In the genomic region with DNA sequence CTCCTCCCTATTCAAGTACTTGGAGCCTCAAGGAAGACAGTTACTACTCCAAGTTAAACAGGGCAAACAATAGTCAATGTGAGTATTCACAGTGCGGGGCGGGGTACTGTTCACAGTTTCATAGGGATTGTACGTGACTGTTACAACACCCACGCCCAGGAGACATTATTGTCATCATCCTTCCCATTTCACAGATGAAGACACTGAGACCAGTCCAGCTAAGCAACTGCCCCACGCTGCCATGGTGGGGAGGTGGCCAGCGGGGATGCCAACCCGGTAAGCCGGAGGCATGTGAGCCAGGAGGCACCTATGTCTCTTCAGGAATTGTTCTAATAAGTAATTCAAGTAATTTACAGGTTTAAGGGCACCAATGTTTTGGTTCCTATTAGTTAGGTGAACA, we compare ENCODE assay signal across 8 cellular contexts. TPM values are rescaled to one million over a fixed set of nuclear protein-coding genes. Genes with fewer than 3 reads are reported as not detected.
DNase-seq lines count a peak whose midpoint lies in the region; ATAC-seq and TF ChIP-seq lines count a peak whose summit lies in the region.

No MANE protein-coding gene starts in this region.

- CTCF ChIA-PET in activated CD8-positive, alpha-beta T cell treated with anti-CD3 and anti-CD28 coated beads for 36 hours (lab: Charles Lee) = interaction anchor here (1.0 kb wide), 1 partner anchor 11 kb away, joined by 3 read pairs; no protein-coding TSS in a partner anchor

- no peak for DNase-seq in activated naive CD4-positive, alpha-beta T cell treated with anti-CD3 and anti-CD28 coated beads, Interleukin-2, amount 50 U/mL, for 16 hours
- DNase-seq in activated CD8-positive, alpha-beta T cell treated with anti-CD3 and anti-CD28 coated beads for 36 hours = no peak
- no peak for DNase-seq in iPS DF 6.9 (ENCODE audit: low read depth, low spot score)
- no peak for DNase-seq in suprapubic skin (ENCODE audit: low spot score in 2 of 2)
- no peak for DNase-seq in posterior cingulate gyrus
- DNase-seq in NCI-H146 treated with DMSO at 0.1 percent for 48 hours (lab: John Stamatoyannopoulos, UW; ENCODE audit: unreplicated experiment) = no peak

- H3K9me3 ChIP-seq in iPS DF 6.9 (ENCODE audit: control insufficient read depth, insufficient read depth, low read length) = no peaks in the 10 kb centered on the region
- H3K9me3 ChIP-seq in suprapubic skin = no peaks in the 10 kb centered on the region

- intact Hi-C loops in activated CD8-positive, alpha-beta T cell treated with anti-CD3 and anti-CD28 coated beads for 36 hours (cut with micrococcal nuclease) = no loop called here
- intact Hi-C loops in posterior cingulate gyrus (cut with DNase I) = loop anchor here (10.0 kb wide), 1 partner anchor 1261 kb away; no protein-coding TSS in a partner anchor

- no peak for TF ChIP-seq EP300 in suprapubic skin (IDR thresholded peaks at IDR 0.05)

- POLR2A ChIA-PET in activated CD8-positive, alpha-beta T cell treated with anti-CD3 and anti-CD28 coated beads for 36 hours (lab: Charles Lee) = interaction anchor here (2.0 kb wide), 1 partner anchor 11 kb away, joined by 7 read pairs; no protein-coding TSS in a partner anchor

- H3K4me3 ChIP-seq in iPS DF 6.9 (ENCODE audit: low read length) (peak overlapping the region; percentile 85), suprapubic skin (peak overlapping the region; percentile 80)

- H3K4me1 ChIP-seq in iPS DF 6.9 (ENCODE audit: control insufficient read depth, insufficient read depth, low read length) (0 out of 2 replicates have a peak, but pooled peaks cover 2% of the 10 kb centered on the region), suprapubic skin (peaks cover 12% of the 10 kb centered on the region)

- H3K36me3 ChIP-seq in iPS DF 6.9 (ENCODE audit: control insufficient read depth, insufficient read depth, low read length) = peaks cover 30% of the 10 kb centered on the region
- H3K36me3 ChIP-seq in suprapubic skin = no peaks in the 10 kb centered on the region

- H3K27ac Mint-ChIP-seq in activated naive CD4-positive, alpha-beta T cell treated with anti-CD3 and anti-CD28 coated beads, Interleukin-2, amount 50 U/mL, for 24 hours = no peak overlapping the region
- H3K27ac Mint-ChIP-seq in activated CD8-positive, alpha-beta T cell treated with anti-CD3 and anti-CD28 coated beads for 36 hours = peak overlapping the region; percentile 95

- H3K27me3 ChIP-seq in iPS DF 6.9 (ENCODE audit: control insufficient read depth, insufficient read depth, low read length) (no peaks in the 10 kb centered on the region), suprapubic skin (no peaks in the 10 kb centered on the region)

- peak overlapping the region; percentile 95 for H3K4me3 Mint-ChIP-seq in activated naive CD4-positive, alpha-beta T cell treated with anti-CD3 and anti-CD28 coated beads, Interleukin-2, amount 50 U/mL, for 24 hours
- H3K4me3 Mint-ChIP-seq in activated CD8-positive, alpha-beta T cell treated with anti-CD3 and anti-CD28 coated beads for 36 hours = peak overlapping the region; percentile 100

- H3K27ac ChIP-seq in iPS DF 6.9 (ENCODE audit: low read length) (no peak overlapping the region), suprapubic skin (no peak overlapping the region)

- WGBS in iPS DF 6.9 (ENCODE audit: insufficient coverage, insufficient read length) = no CpG with 5 or more reads among the region's 8 CpGs
- WGBS in suprapubic skin = 50% methylated on average over 8 of the region's 8 CpGs

- peaks cover 17% of the 10 kb centered on the region for H3K4me1 Mint-ChIP-seq in activated naive CD4-positive, alpha-beta T cell treated with anti-CD3 and anti-CD28 coated beads, Interleukin-2, amount 50 U/mL, for 24 hours
- peaks cover 27% of the 10 kb centered on the region for H3K4me1 Mint-ChIP-seq in activated CD8-positive, alpha-beta T cell treated with anti-CD3 and anti-CD28 coated beads for 36 hours (ENCODE audit: low read depth)

- no peak for TF ChIP-seq POLR2A in suprapubic skin (IDR thresholded peaks at IDR 0.05)

- no peak for TF ChIP-seq CTCF in activated CD8-positive, alpha-beta T cell treated with anti-CD3 and anti-CD28 coated beads for 36 hours (IDR thresholded peaks at IDR 0.05)
- TF ChIP-seq CTCF in suprapubic skin (IDR thresholded peaks at IDR 0.05) = no peak

- ATAC-seq in activated CD8-positive, alpha-beta T cell treated with anti-CD3 and anti-CD28 coated beads for 36 hours = no peak
- no peak for ATAC-seq in HG03460 (IDR thresholded peaks at IDR 0.05; ENCODE audit: unreplicated experiment)

- H3K27me3 Mint-ChIP-seq in activated naive CD4-positive, alpha-beta T cell treated with anti-CD3 and anti-CD28 coated beads, Interleukin-2, amount 50 U/mL, for 24 hours = peaks cover 2% of the 10 kb centered on the region
- peaks cover 2% of the 10 kb centered on the region for H3K27me3 Mint-ChIP-seq in activated CD8-positive, alpha-beta T cell treated with anti-CD3 and anti-CD28 coated beads for 36 hours

- no peaks in the 10 kb centered on the region for H3K36me3 Mint-ChIP-seq in activated naive CD4-positive, alpha-beta T cell treated with anti-CD3 and anti-CD28 coated beads, Interleukin-2, amount 50 U/mL, for 24 hours
- H3K36me3 Mint-ChIP-seq in activated CD8-positive, alpha-beta T cell treated with anti-CD3 and anti-CD28 coated beads for 36 hours (ENCODE audit: low read depth) = peaks cover 56% of the 10 kb centered on the region

- no peaks in the 10 kb centered on the region for H3K9me3 Mint-ChIP-seq in activated naive CD4-positive, alpha-beta T cell treated with anti-CD3 and anti-CD28 coated beads, Interleukin-2, amount 50 U/mL, for 24 hours
- no peaks in the 10 kb centered on the region for H3K9me3 Mint-ChIP-seq in activated CD8-positive, alpha-beta T cell treated with anti-CD3 and anti-CD28 coated beads for 36 hours

RNA-seq across cellular contexts. Expression of gene HJURP, which starts 1.0 kb away (rescaled TPM):
- 10 to 100 TPM; 79.8 to 83.6 TPM for total RNA-seq in activated CD8-positive, alpha-beta T cell treated with anti-CD3 and anti-CD28 coated beads for 36 hours
- total RNA-seq in suprapubic skin = 1 to 10 TPM; 1.7 to 7.1 (median 3.9) TPM

Comparison
In these comparisons a context has a peak if more than half of its experiments do, and no peak if none do; other contexts are left out.
1. RNA of gene HJURP, which starts 1.0 kb away (total RNA-seq): 79.8 to 83.6 TPM in activated CD8-positive, alpha-beta T cell treated with anti-CD3 and anti-CD28 coated beads for 36 hours; 1.7 to 7.1 TPM in suprapubic skin; every median in the first group is over 4 times any median in the second.